In genomic region chr9:93825348-93826115, GRCh38 we compare ENCODE assay signal across 13 cellular contexts.
"Had no signal": no experiment of that assay in that cellular context is flagged by ENCODE, and none has a peak within 500 bp of the region (broad histone marks: within the 10 kb centered on the region; RNA-seq: fewer than 3 reads in every experiment).

No MANE protein-coding gene starts in this region.

- H3K9me3 Mint-ChIP-seq: activated CD4-positive, alpha-beta T cell treated with anti-CD3 and anti-CD28 coated beads, Interleukin-2, amount 10 ng/mL, durations not matched to agents 7 days and 5 days; activated naive CD8-positive, alpha-beta T cell treated with anti-CD3 and anti-CD28 coated beads for 36 hours had no signal

- H3K4me3 Mint-ChIP-seq: activated CD4-positive, alpha-beta T cell treated with anti-CD3 and anti-CD28 coated beads, Interleukin-2, amount 10 ng/mL, durations not matched to agents 7 days and 5 days; activated naive CD8-positive, alpha-beta T cell treated with anti-CD3 and anti-CD28 coated beads for 36 hours; nephron had no signal

- H3K4me3 ChIP-seq: dorsolateral prefrontal cortex, esophagus squamous epithelium had no signal

- H3K36me3 ChIP-seq: esophagus squamous epithelium had no signal

- H3K27ac ChIP-seq: dorsolateral prefrontal cortex, esophagus squamous epithelium had no signal

- H3K9me3 ChIP-seq: esophagus squamous epithelium had no signal

- DNase-seq: anterior cingulate cortex, esophagus squamous epithelium, foreskin fibroblast, left ventricle myocardium superior, mesenchymal stem cell, substantia nigra had no signal

- ATAC-seq: left ventricle myocardium superior, sciatic nerve had no signal

- FAIRE-seq: bronchial epithelial cell, keratinocyte had no signal

- H3K36me3 Mint-ChIP-seq: activated naive CD8-positive, alpha-beta T cell treated with anti-CD3 and anti-CD28 coated beads for 36 hours had no signal

- H3K27ac Mint-ChIP-seq: activated CD4-positive, alpha-beta T cell treated with anti-CD3 and anti-CD28 coated beads, Interleukin-2, amount 10 ng/mL, durations not matched to agents 7 days and 5 days; activated naive CD8-positive, alpha-beta T cell treated with anti-CD3 and anti-CD28 coated beads for 36 hours; nephron had no signal
